Comparison of ENCODE assay signal across 24 cellular contexts in genomic region chr12:108180255-108181094, GRCh38. TPM values are rescaled to one million over a fixed set of nuclear protein-coding genes. Genes with fewer than 3 reads are reported as not detected.
DNase-seq lines count a peak whose midpoint lies in the region; ATAC-seq, FAIRE-seq and TF ChIP-seq lines count a peak whose summit lies in the region.
"Had no signal": no experiment of that assay in that cellular context is flagged by ENCODE, and none has a peak within 500 bp of the region (broad histone marks: within the 10 kb centered on the region; RNA-seq: fewer than 3 reads in every experiment).

No MANE protein-coding gene starts in this region.

- POLR2A ChIA-PET in GM12878 (lab: Charles Lee) = no interaction called here

- FAIRE-seq in GM18507 (lab: Jason Lieb, UNC) (no peak), GM12878 (lab: Jason Lieb, UNC) (no peak)

- H2AFZ ChIP-seq in GM12878 (ENCODE audit: control insufficient read depth, low read depth, low read length) = no peak overlapping the region
- H2AFZ ChIP-seq: GM23248 had no signal

- H3K4me3 ChIP-seq in GM12878 (no peak overlapping the region), heart left ventricle (no peak overlapping the region)
- H3K4me3 ChIP-seq: GM23248, HAP-1 had no signal

- H3K9me3 ChIP-seq in GM12878 (replicated peaks; ENCODE audit: control insufficient read depth, insufficient read depth, low read length) = no peaks in the 10 kb centered on the region; the same call in 2 of the 3 replicates
- peaks cover 0 to 9% (median 0%) of the 10 kb centered on the region in 12 donors for H3K9me3 ChIP-seq in heart left ventricle
- H3K9me3 ChIP-seq: HAP-1 had no signal

- CTCF ChIA-PET in GM12878 (lab: Yijun Ruan, JAX) = interaction anchor here (0.6 to 4.0 kb wide), 5 partner anchors 12 to 438 kb away, joined by 3 to 18 read pairs (median 4); no protein-coding TSS in a partner anchor

- SMC1A ChIA-PET in GM12878 (lab: Charles Lee; ENCODE audit: uncharacterized antibody, unreplicated experiment) = interaction anchor here (1.3 to 1.5 kb wide), 3 partner anchors 8 to 275 kb away, joined by 3 to 5 read pairs (median 3); no protein-coding TSS in a partner anchor

- H3K27me3 ChIP-seq in GM12878 (replicated peaks in 1 of 2; ENCODE audit: control insufficient read depth in 2 of 2, insufficient read depth in 2 of 2, low read length in 1 of 2) (no peaks in the 10 kb centered on the region), heart left ventricle (no peaks in the 10 kb centered on the region)

- DNase-seq in G401 (ENCODE audit: low spot score) (peak; percentile 64), GM18507 (ENCODE audit: extremely low spot score, insufficient read length, low read depth) (peak; percentile 5), GM12878 (ENCODE audit: low read depth, low spot score) (peak; percentile 8), natural killer cell (no peak), heart left ventricle (no peak), HCEC 1CT (no peak)
- no peak for DNase-seq in activated CD4-positive, alpha-beta T cell treated with anti-CD3 and anti-CD28 coated beads for 4 hours
- DNase-seq: AML-193, GDM1, GM23248, Kasumi-1, NCI-H1048, NCI-H1417 treated with DMSO at 0.1 percent for 48 hours, NCI-H187, NCI-H446, NCI-H526 treated with DMSO at 0.1 percent for 48 hours had no signal

- 0 out of 2 replicates have a peak overlapping the region, but pooled peaks have one; percentile 8 for H3K4me2 ChIP-seq in GM12878 (ENCODE audit: control insufficient read depth, insufficient read depth)

- no peak overlapping the region for H3K9ac ChIP-seq in GM12878 (ENCODE audit: control insufficient read depth, insufficient read depth, low read length)
- H3K9ac ChIP-seq: GM23248 had no signal

- 21% methylated on average over 7 of the region's 7 CpGs for WGBS in GM12878 (ENCODE audit: insufficient coverage, insufficient replicate concordance, low lambda C conversion rate, missing lambda C conversion rate)
- WGBS in heart left ventricle, 4 donors = 67 to 78% (median 69%) methylated on average over 6 to 7 of the region's 7 CpGs

- peaks cover 7% of the 10 kb centered on the region in 2 donors for H3K4me1 Mint-ChIP-seq in natural killer cell

- H3K36me3 Mint-ChIP-seq in natural killer cell = no peaks in the 10 kb centered on the region

- H3K36me3 ChIP-seq in GM12878 (ENCODE audit: control insufficient read depth in 2 of 2, insufficient read depth in 2 of 2, low read length in 1 of 2) = no peaks in the 10 kb centered on the region
- H3K36me3 ChIP-seq in heart left ventricle = no peaks in the 10 kb centered on the region
- H3K36me3 ChIP-seq: HAP-1 had no signal

- no peaks in the 10 kb centered on the region for H3K9me3 Mint-ChIP-seq in natural killer cell

- H3K4me3 Mint-ChIP-seq in natural killer cell = no peak overlapping the region

- H3K27ac Mint-ChIP-seq in natural killer cell = no peak overlapping the region

- TF ChIP-seq POLR2A in GM12878 (IDR thresholded peaks at IDR 0.05; ENCODE audit: low read depth, low read length) (no peak), heart left ventricle (IDR thresholded peaks at IDR 0.05) (no peak)

- ATAC-seq in GM12878 (peak; percentile 95), natural killer cell (peak in 2 of 3 donors; percentile 47 to 66), heart left ventricle (no peak), GM19351 (IDR thresholded peaks at IDR 0.05; ENCODE audit: unreplicated experiment) (no peak)
- ATAC-seq: Right ventricle myocardium inferior had no signal

- BruUV-seq in GM12878 (replicated peaks; lab: Mats Ljungman, UMichigan) = no TSS peak

- H3K4me1 ChIP-seq in GM12878 (ENCODE audit: control insufficient read depth, insufficient read depth, low read length) = peaks cover 7% of the 10 kb centered on the region
- H3K4me1 ChIP-seq in heart left ventricle = no peaks in the 10 kb centered on the region
- H3K4me1 ChIP-seq: HAP-1 had no signal

- H4K20me1 ChIP-seq in GM12878 (ENCODE audit: control insufficient read depth, insufficient read depth) = no peaks in the 10 kb centered on the region

- TF ChIP-seq CTCF in GM12878 (IDR thresholded peaks at IDR 0.05 in 2 of 3, conservative IDR thresholded peaks at IDR 0.05 in 1 of 3; ENCODE audit: control insufficient read depth in 2 of 3, extremely low read depth in 1 of 3, insufficient read depth in 1 of 3, low read depth in 3 of 3, low read length in 3 of 3) (no peak), natural killer cell (IDR thresholded peaks at IDR 0.05) (no peak), heart left ventricle (IDR thresholded peaks at IDR 0.05) (no peak)

- in situ Hi-C loops in G401 (cut with HindIII; ENCODE audit: low sequenced_read_pairs) (no loop called here), GM12878 (cut with MboI) (no loop called here)

- H3K79me2 ChIP-seq in GM12878 (ENCODE audit: control insufficient read depth, insufficient read depth, low read length) = no peaks in the 10 kb centered on the region

- intact Hi-C loops in GM12878 (cut with micrococcal nuclease; ENCODE audit: unreplicated experiment) (no loop called here), natural killer cell (cut with micrococcal nuclease) (no loop called here), heart left ventricle (cut with DNase I) (loop anchor here in 1 of 10 donors (10.0 kb wide), 1 partner anchor 406 kb away; the partner anchor contains the start of gene ASCL4)

- no peaks in the 10 kb centered on the region for H3K27me3 Mint-ChIP-seq in natural killer cell (ENCODE audit: low read depth in 2 of 2)

- no peak overlapping the region for H3K27ac ChIP-seq in GM12878 (ENCODE audit: control insufficient read depth, insufficient read depth)
- H3K27ac ChIP-seq in heart left ventricle = no peak overlapping the region
- H3K27ac ChIP-seq: C4-2B, GM23248 had no signal

- no peak for TF ChIP-seq EP300 in GM12878 (IDR thresholded peaks at IDR 0.05; ENCODE audit: borderline replicate concordance in 1 of 2, control insufficient read depth in 1 of 2, low read depth in 2 of 2, low read length in 2 of 2)

- RAD21 ChIA-PET in GM12878 (lab: Charles Lee; ENCODE audit: unreplicated experiment) = interaction anchor here (0.7 kb wide), 1 partner anchor 12 kb away, joined by 3 read pairs; no protein-coding TSS in a partner anchor

- no peak for TF ChIP-seq RAD21 in GM12878 (IDR thresholded peaks at IDR 0.05; ENCODE audit: insufficient read depth, low read depth, low read length)

TF ChIP-seq in GM12878, 131 proteins besides CTCF, POLR2A, EP300 and RAD21:
- 0 out of 2 replicates have a peak, but pooled peaks have one; percentile 59 for TF ChIP-seq SMARCA5 (IDR thresholded peaks at IDR 0.05)
- TF ChIP-seq SPI1 (IDR thresholded peaks at IDR 0.05; ENCODE audit: borderline replicate concordance, insufficient read depth, low read depth, low read length) = 0 out of 2 replicates have a peak, but pooled peaks have one; percentile 15
- TF ChIP-seq YY1 (IDR thresholded peaks at IDR 0.05; ENCODE audit: low read depth, low read length) = no peak

RNA-seq across cellular contexts. Expression of gene WSCD2, which starts 51.4 kb away (rescaled TPM):
- total RNA-seq in G401 (2014; rRNA removed; shearing (Covaris generic)) = 0.31 TPM in 1 of 2 replicates, not detected in the other
- not detected in 2 replicates for total RNA-seq in GM12878 (2013; cell fraction: nucleolus; rRNA removed)
- not detected in 2 replicates for total RNA-seq in GM12878 (2014; rRNA removed)
- not detected in 2 replicates for total RNA-seq in GM12878 (2014; rRNA removed; fragmentation: Illumina TruSeq; extraction: Trizol)
- total RNA-seq in GM12878 (2021) = not detected in 2 replicates
- not detected for polyA plus RNA-seq in GM12878 (2011; ENCODE audit: low read depth)
- not detected in 2 replicates for polyA plus RNA-seq in GM12878 (2011; rRNA removed)
- polyA plus RNA-seq in GM12878 (2011; cell fraction: cytosol; rRNA removed) = not detected in 2 replicates
- not detected in 2 replicates for polyA plus RNA-seq in GM12878 (2011; cell fraction: nucleus; rRNA removed)
- not detected in 2 replicates for polyA plus RNA-seq in GM12878 (2012)
- not detected in 2 replicates for polyA plus RNA-seq in GM12878 (2014; fragmentation: Illumina TruSeq; extraction: Trizol)
- not detected for polyA plus RNA-seq in GM12878 (2014; fragmentation: Nextera tagmentation; extraction: Ambion mirVana)
- polyA plus RNA-seq in GM12878 (2014; rRNA removed) = 0.41 TPM in 1 of 2 replicates, not detected in the other
- not detected for polyA plus RNA-seq in GM12878 (2016; fragmentation: Nextera tagmentation; extraction: Ambion mirVana)
- polyA minus RNA-seq in GM12878 (2011; rRNA and poly(A)+ RNA removed) = not detected in 2 replicates
- not detected in 2 replicates for polyA minus RNA-seq in GM12878 (2011; cell fraction: cytosol; rRNA and poly(A)+ RNA removed)
- not detected in 2 replicates for polyA minus RNA-seq in GM12878 (2011; cell fraction: nucleus; rRNA and poly(A)+ RNA removed)
- total RNA-seq in natural killer cell = under 1 TPM in 2 of 3 donors, not detected in 1; 0.32 to 0.78 TPM
- total RNA-seq in heart left ventricle = 1 to 10 TPM in 2 of 9 donors, under 1 TPM in 6, not detected in 1; 0.07 to 2.5 (median 0.49) TPM
- polyA plus RNA-seq in heart left ventricle = not detected
- total RNA-seq: A172, GM23248, MCF 10A, SK-MEL-5 had no signal
- polyA plus RNA-seq: AG04450, GM23248 had no signal

Comparison
In these comparisons a context has a peak if more than half of its experiments do, and no peak if none do; other contexts are left out.
1. DNase-seq: peak in G401 (single experiment), GM18507 (single experiment) and GM12878 (single experiment); none in natural killer cell (single experiment), heart left ventricle (0 of 5), activated CD4-positive, alpha-beta T cell treated with anti-CD3 and anti-CD28 coated beads for 4 hours (0 of 2) and HCEC 1CT (single experiment).
2. ATAC-seq: peak in GM12878 (single experiment) and natural killer cell (2 of 3); none in heart left ventricle (0 of 4) and GM19351 (single experiment).